Comparison of ENCODE assay signal across 23 cellular contexts in genomic region chr17:62767997-62768396, GRCh38. TPM values are rescaled to one million over a fixed set of nuclear protein-coding genes. Genes with fewer than 3 reads are reported as not detected.
DNase-seq lines count a peak whose midpoint lies in the region; ATAC-seq, FAIRE-seq and TF ChIP-seq lines count a peak whose summit lies in the region.
"Had no signal": no experiment of that assay in that cellular context is flagged by ENCODE, and none has a peak within 500 bp of the region (broad histone marks: within the 10 kb centered on the region; RNA-seq: fewer than 3 reads in every experiment).

No MANE protein-coding gene starts in this region.

- no peak for TF ChIP-seq POLR2A in K562 (conservative IDR thresholded peaks at IDR 0.05)

- FAIRE-seq in K562 (lab: Jason Lieb, UNC), result no peak
- FAIRE-seq in urothelium cell line (lab: Jason Lieb, UNC), result peak; percentile 81
- FAIRE-seq: A204.1, G401.6, GM12892, H54 had no signal

- no peaks in the 10 kb centered on the region for H3K36me3 ChIP-seq in K562 (ENCODE audit: control insufficient read depth, insufficient read depth, low read length)
- H3K36me3 ChIP-seq: BLaER1 had no signal

- CTCF ChIA-PET in activated CD8-positive, alpha-beta memory T cell treated with anti-CD3 and anti-CD28 coated beads, Interleukin-2, amount 10 ng/mL, durations not matched to agents 7 days and 5 days (lab: Charles Lee), result interaction anchor here (0.6 kb wide), 1 partner anchor 945 kb away, joined by 3 read pairs; no protein-coding TSS in a partner anchor
- CTCF ChIA-PET in K562 (lab: Yijun Ruan, JAX; ENCODE audit: low intra/inter-chr PET ratio), result no interaction called here

- no peak for TF ChIP-seq CTCF in K562 (IDR thresholded peaks at IDR 0.05 in 2 of 3, conservative IDR thresholded peaks at IDR 0.05 in 1 of 3; ENCODE audit: insufficient read depth in 2 of 3, low read depth in 1 of 3, low read length in 3 of 3)

- in situ Hi-C loops in K562 (cut with MboI), result no loop called here

- intact Hi-C loops in K562 (cut with micrococcal nuclease), result no loop called here

- no peaks in the 10 kb centered on the region for H3K79me2 ChIP-seq in K562 (ENCODE audit: control insufficient read depth, insufficient read depth, low read length)

- H4K20me1 ChIP-seq in K562 (replicated peaks; ENCODE audit: control insufficient read depth, insufficient read depth, low read length), result no peaks in the 10 kb centered on the region
- H4K20me1 ChIP-seq: BLaER1 had no signal

- H3K9me3 ChIP-seq in K562 (replicated peaks; ENCODE audit: control insufficient read depth, insufficient read depth, low read depth, low read length), result no peaks in the 10 kb centered on the region
- H3K9me3 ChIP-seq: Caco-2 had no signal

- no TSS peak for BruUV-seq in K562 (replicated peaks; lab: Mats Ljungman, UMichigan)

- TF ChIP-seq EP300 in K562 (IDR thresholded peaks at IDR 0.05; ENCODE audit: low read length), result no peak

- no peaks in the 10 kb centered on the region for H3K36me3 Mint-ChIP-seq in activated CD8-positive, alpha-beta memory T cell treated with anti-CD3 and anti-CD28 coated beads, Interleukin-2, amount 10 ng/mL, durations not matched to agents 7 days and 5 days
- peaks cover 2% of the 10 kb centered on the region for H3K36me3 Mint-ChIP-seq in activated T-cell treated with anti-CD3 and anti-CD28 coated beads, Interleukin-2, amount 50 U/mL, for 4 hours (ENCODE audit: insufficient read depth)
- H3K36me3 Mint-ChIP-seq: CD4-positive, CD25-positive, alpha-beta regulatory T cell; CD8-positive, alpha-beta T cell had no signal

- no peaks in the 10 kb centered on the region for H3K4me1 Mint-ChIP-seq in activated CD8-positive, alpha-beta memory T cell treated with anti-CD3 and anti-CD28 coated beads, Interleukin-2, amount 10 ng/mL, durations not matched to agents 7 days and 5 days
- no peaks in the 10 kb centered on the region for H3K4me1 Mint-ChIP-seq in activated T-cell treated with anti-CD3 and anti-CD28 coated beads, Interleukin-2, amount 50 U/mL, for 4 hours (ENCODE audit: low read depth)
- H3K4me1 Mint-ChIP-seq: B cell; CD4-positive, CD25-positive, alpha-beta regulatory T cell had no signal

- H3K27me3 ChIP-seq in K562 (ENCODE audit: control insufficient read depth in 2 of 2, insufficient read depth in 2 of 2, low read length in 2 of 2), result peaks cover 19 to 37% of the 10 kb centered on the region in 2 experiments
- H3K27me3 ChIP-seq: BLaER1 had no signal

- H3K27ac ChIP-seq in K562 (ENCODE audit: extremely low read depth, low read depth, low read length), result no peak overlapping the region
- H3K27ac ChIP-seq: 22Rv1, BLaER1, C4-2B had no signal

- H3K27me3 Mint-ChIP-seq in activated CD8-positive, alpha-beta memory T cell treated with anti-CD3 and anti-CD28 coated beads, Interleukin-2, amount 10 ng/mL, durations not matched to agents 7 days and 5 days, result peaks cover 8% of the 10 kb centered on the region
- H3K27me3 Mint-ChIP-seq in activated T-cell treated with anti-CD3 and anti-CD28 coated beads, Interleukin-2, amount 50 U/mL, for 4 hours (ENCODE audit: low read depth), result peaks cover 5% of the 10 kb centered on the region

- no peak overlapping the region for H2AFZ ChIP-seq in K562 (ENCODE audit: low read depth, low read length)

- H3K4me1 ChIP-seq in K562 (replicated peaks in 1 of 2; ENCODE audit: control insufficient read depth in 2 of 2, insufficient read depth in 2 of 2, low read length in 2 of 2), result no peaks in the 10 kb centered on the region; a peak in 1 of 5 replicates
- H3K4me1 ChIP-seq: BLaER1, Caco-2 had no signal

- H3K4me2 ChIP-seq in K562 (ENCODE audit: insufficient read depth, low read length), result no peak overlapping the region
- H3K4me2 ChIP-seq: BLaER1 had no signal

- H3K9ac ChIP-seq in K562 (ENCODE audit: insufficient read depth in 1 of 2, low read depth in 2 of 2, low read length in 2 of 2), result no peak overlapping the region
- H3K9ac ChIP-seq: BLaER1 had no signal

- no peak for TF ChIP-seq RAD21 in K562 (CRISPR knock-in tag; conservative IDR thresholded peaks at IDR 0.05 in 1 of 2, IDR thresholded peaks at IDR 0.05 in 1 of 2)

- no peak for ATAC-seq in activated CD8-positive, alpha-beta memory T cell treated with anti-CD3 and anti-CD28 coated beads, Interleukin-2, amount 10 ng/mL, durations not matched to agents 7 days and 5 days
- no peak for ATAC-seq in K562
- ATAC-seq in activated T-cell treated with anti-CD3 and anti-CD28 coated beads, Interleukin-2, amount 50 U/mL, for 4 hours, result no peak
- ATAC-seq: CD8-positive, alpha-beta T cell had no signal

- no peak overlapping the region for H3K4me3 ChIP-seq in K562
- H3K4me3 ChIP-seq: BLaER1 had no signal

- no peak overlapping the region for H3K27ac Mint-ChIP-seq in activated CD8-positive, alpha-beta memory T cell treated with anti-CD3 and anti-CD28 coated beads, Interleukin-2, amount 10 ng/mL, durations not matched to agents 7 days and 5 days
- H3K27ac Mint-ChIP-seq: B cell; CD4-positive, CD25-positive, alpha-beta regulatory T cell; CD8-positive, alpha-beta T cell had no signal

- peak; percentile 30 for DNase-seq in activated CD8-positive, alpha-beta memory T cell treated with anti-CD3 and anti-CD28 coated beads for 24 hours
- DNase-seq in activated CD8-positive, alpha-beta memory T cell treated with anti-CD3 and anti-CD28 coated beads, Interleukin-2, amount 10 ng/mL, durations not matched to agents 7 days and 5 days, result no peak
- DNase-seq in K562 (ENCODE audit: extremely low read depth in 1 of 4, low spot score in 3 of 4) (no peak), mesenteric fat pad (ENCODE audit: low spot score) (peak; percentile 16), urothelium cell line (ENCODE audit: low spot score) (no peak), cortex of kidney (lab: John Stamatoyannopoulos, UW) (no peak), LoVo (ENCODE audit: low spot score) (no peak)
- DNase-seq in activated T-cell treated with anti-CD3 and anti-CD28 coated beads, Interleukin-2, amount 50 U/mL, for 4 hours, result no peak
- DNase-seq: Caco-2; CD4-positive, CD25-positive, alpha-beta regulatory T cell; CD8-positive, alpha-beta T cell; DMS153; DND-41; GOT3; HCEC 1CT had no signal

- H3K9me3 Mint-ChIP-seq in activated CD8-positive, alpha-beta memory T cell treated with anti-CD3 and anti-CD28 coated beads, Interleukin-2, amount 10 ng/mL, durations not matched to agents 7 days and 5 days (ENCODE audit: low read depth), result peaks cover 2% of the 10 kb centered on the region
- H3K9me3 Mint-ChIP-seq in activated T-cell treated with anti-CD3 and anti-CD28 coated beads, Interleukin-2, amount 50 U/mL, for 4 hours, result peaks cover 4% of the 10 kb centered on the region
- H3K9me3 Mint-ChIP-seq: CD8-positive, alpha-beta T cell had no signal

- no peak overlapping the region for H3K4me3 Mint-ChIP-seq in activated CD8-positive, alpha-beta memory T cell treated with anti-CD3 and anti-CD28 coated beads, Interleukin-2, amount 10 ng/mL, durations not matched to agents 7 days and 5 days
- no peak overlapping the region for H3K4me3 Mint-ChIP-seq in activated T-cell treated with anti-CD3 and anti-CD28 coated beads, Interleukin-2, amount 50 U/mL, for 4 hours
- H3K4me3 Mint-ChIP-seq: B cell; CD4-positive, CD25-positive, alpha-beta regulatory T cell; CD8-positive, alpha-beta T cell had no signal

- no peaks in the 10 kb centered on the region for H3K9me1 ChIP-seq in K562 (ENCODE audit: control insufficient read depth, insufficient read depth, low read length)

- WGBS in K562 (ENCODE audit: insufficient coverage, low coverage, missing lambda C conversion rate), result 2% methylated on average over 5 of the region's 5 CpGs

- POLR2A ChIA-PET in K562 (lab: Yijun Ruan, JAX), result no interaction called here

TF ChIP-seq in K562, 482 proteins besides CTCF, POLR2A, EP300 and RAD21 (continues in another document):
- TF ChIP-seq ZNF12 (CRISPR knock-in tag; IDR thresholded peaks at IDR 0.05), result peak; percentile 87
- no peak for TF ChIP-seq ZNF583 (CRISPR knock-in tag; IDR thresholded peaks at IDR 0.05)

RNA-seq across cellular contexts. Expression of gene MARCHF10, which starts 40.1 kb away (rescaled TPM):
- total RNA-seq in activated CD8-positive, alpha-beta memory T cell treated with anti-CD3 and anti-CD28 coated beads, Interleukin-2, amount 10 ng/mL, durations not matched to agents 7 days and 5 days, result not detected
- not detected in 2 replicates for total RNA-seq in K562 (2011; cell fraction: chromatin; rRNA removed; ENCODE audit: low replicate concordance)
- total RNA-seq in K562 (2011; cell fraction: nucleolus; rRNA removed), result not detected in 2 replicates
- total RNA-seq in K562 (2011; cell fraction: nucleoplasm; rRNA removed), result not detected in 2 replicates
- not detected in 2 replicates for total RNA-seq in K562 (2014; rRNA removed)
- total RNA-seq in K562 (2014; rRNA removed; fragmentation: Illumina TruSeq; extraction: Trizol), result not detected in 2 replicates
- total RNA-seq in K562 (2015; rRNA removed; fragmentation: Illumina TruSeq; extraction: Trizol), result not detected in 2 replicates
- total RNA-seq in K562 (2021), result not detected in 2 replicates
- not detected in 2 replicates for polyA plus RNA-seq in K562 (2011; rRNA removed)
- not detected in 2 replicates for polyA plus RNA-seq in K562 (2011; cell fraction: cytosol; rRNA removed)
- not detected in 2 replicates for polyA plus RNA-seq in K562 (2011; cell fraction: nucleus; rRNA removed)
- not detected in 2 replicates for polyA plus RNA-seq in K562 (2012)
- not detected in 2 replicates for polyA plus RNA-seq in K562 (2014; fragmentation: Illumina TruSeq; extraction: Trizol)
- not detected for polyA plus RNA-seq in K562 (2014; fragmentation: Nextera tagmentation; extraction: Ambion mirVana)
- not detected in 2 replicates for polyA plus RNA-seq in K562 (2014; rRNA removed)
- not detected in 2 replicates for polyA minus RNA-seq in K562 (2011; rRNA and poly(A)+ RNA removed)
- not detected in 2 replicates for polyA minus RNA-seq in K562 (2011; cell fraction: cytosol; rRNA and poly(A)+ RNA removed)
- polyA minus RNA-seq in K562 (2011; cell fraction: nucleus; rRNA and poly(A)+ RNA removed), result not detected in 2 replicates
- 0.16 TPM for total RNA-seq in mesenteric fat pad
- total RNA-seq in activated T-cell treated with anti-CD3 and anti-CD28 coated beads, Interleukin-2, amount 50 U/mL, for 4 hours, result not detected
- total RNA-seq: B cell; Caco-2; CD4-positive, CD25-positive, alpha-beta regulatory T cell; CD8-positive, alpha-beta T cell had no signal

Comparison
In these comparisons a context has a peak if more than half of its experiments do, and no peak if none do; other contexts are left out.
1. DNase-seq: peak in activated CD8-positive, alpha-beta memory T cell treated with anti-CD3 and anti-CD28 coated beads for 24 hours (single experiment) and mesenteric fat pad (single experiment); none in activated CD8-positive, alpha-beta memory T cell treated with anti-CD3 and anti-CD28 coated beads, Interleukin-2, amount 10 ng/mL, durations not matched to agents 7 days and 5 days (single experiment), K562 (0 of 4), urothelium cell line (single experiment), activated T-cell treated with anti-CD3 and anti-CD28 coated beads, Interleukin-2, amount 50 U/mL, for 4 hours (single experiment), cortex of kidney (single experiment) and LoVo (single experiment).